26 cellular contexts compared by ENCODE assay signal in the genomic region with DNA sequence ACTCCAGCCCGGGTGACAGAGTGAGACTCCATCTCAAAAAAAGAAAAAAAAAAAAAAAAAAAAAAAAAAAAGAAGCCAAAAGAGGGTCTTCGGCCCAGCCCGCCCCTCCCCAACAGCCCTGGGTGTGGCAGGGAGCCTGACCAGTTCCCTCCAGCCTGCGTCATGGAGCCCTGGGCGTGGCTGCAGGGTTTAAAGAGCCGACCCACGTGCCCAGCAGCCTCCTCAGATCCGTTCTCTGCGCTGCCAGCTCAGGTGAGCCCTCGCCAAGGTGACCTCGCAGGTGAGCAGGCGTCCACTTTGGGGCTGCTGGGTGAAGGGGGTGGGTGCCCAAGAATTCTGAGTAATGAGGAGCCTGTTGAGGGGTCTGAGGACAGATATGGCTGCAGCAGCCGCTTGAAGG. TPM values are rescaled to one million over a fixed set of nuclear protein-coding genes. Genes with fewer than 3 reads are reported as not detected.
DNase-seq lines count a peak whose midpoint lies in the region; ATAC-seq and TF ChIP-seq lines count a peak whose summit lies in the region.
"Had no signal": no experiment of that assay in that cellular context is flagged by ENCODE, and none has a peak within 500 bp of the region (broad histone marks: within the 10 kb centered on the region; RNA-seq: fewer than 3 reads in every experiment).

A gene with protein sequence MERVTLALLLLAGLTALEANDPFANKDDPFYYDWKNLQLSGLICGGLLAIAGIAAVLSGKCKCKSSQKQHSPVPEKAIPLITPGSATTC (plus strand): TSS at position 219 of the 400 bp plus-strand sequence. CDS start 2,111 bp downstream, outside the sequence.

- no peaks in the 10 kb centered on the region for H3K4me1 ChIP-seq in sigmoid colon
- no peaks in the 10 kb centered on the region for H3K4me1 ChIP-seq in BE2C
- no peaks in the 10 kb centered on the region for H3K4me1 ChIP-seq in adrenal gland (replicated peaks in 1 of 2)
- H3K4me1 ChIP-seq: esophagus squamous epithelium, uterus had no signal

- intact Hi-C loops in left ventricle myocardium superior (cut with micrococcal nuclease) (no loop called here), left cardiac atrium (cut with DNase I) (no loop called here), sigmoid colon (cut with DNase I) (no loop called here), adrenal gland (cut with DNase I) (no loop called here)

- no peaks in the 10 kb centered on the region for H3K9me3 ChIP-seq in sigmoid colon
- H3K9me3 ChIP-seq in BE2C: no peaks in the 10 kb centered on the region
- no peaks in the 10 kb centered on the region for H3K9me3 ChIP-seq in adrenal gland (replicated peaks in 1 of 3)
- H3K9me3 ChIP-seq: esophagus squamous epithelium, uterus had no signal

- H3K4me3 ChIP-seq in sigmoid colon: no peak within 1 kb of the TSS
- H3K4me3 ChIP-seq in BE2C (ENCODE audit: low read depth, low read length): no peak within 1 kb of the TSS
- no peak within 1 kb of the TSS for H3K4me3 ChIP-seq in adrenal gland
- H3K4me3 ChIP-seq in H7 (ENCODE audit: insufficient read depth, low read depth, low read length): no peak within 1 kb of the TSS
- H3K4me3 ChIP-seq: esophagus squamous epithelium, uterus had no signal

- H3K27ac ChIP-seq in layer of hippocampus (ENCODE audit: low read depth, low read length) (peak within 1 kb of the TSS; percentile 98), sigmoid colon (no peak within 1 kb of the TSS), adrenal gland (no peak within 1 kb of the TSS)
- H3K27ac ChIP-seq: esophagus squamous epithelium, uterus had no signal

- TF ChIP-seq POLR2A in sigmoid colon (IDR thresholded peaks at IDR 0.05) (no peak), adrenal gland (IDR thresholded peaks at IDR 0.05) (no peak)

- no peaks in the 10 kb centered on the region for H3K36me3 ChIP-seq in sigmoid colon
- no peaks in the 10 kb centered on the region for H3K36me3 ChIP-seq in BE2C
- H3K36me3 ChIP-seq in adrenal gland (replicated peaks in 1 of 2): no peaks in the 10 kb centered on the region
- H3K36me3 ChIP-seq in H7 (replicated peaks; ENCODE audit: control insufficient read depth, insufficient read depth, low read length): no peaks in the 10 kb centered on the region
- H3K36me3 ChIP-seq: esophagus squamous epithelium, uterus had no signal

- ATAC-seq in left ventricle myocardium superior: no peak
- ATAC-seq in left cardiac atrium: no peak
- ATAC-seq: natural killer cell treated with Interleukin-12 subunit alpha and Interleukin-12 subunit beta and Interleukin-15 and Interleukin-18, amount 100 ng/mL, for 72 hours had no signal

- no peak for TF ChIP-seq EP300 in sigmoid colon (IDR thresholded peaks at IDR 0.05)

- DNase-seq in left ventricle myocardium superior: peak; percentile 15
- no peak for DNase-seq in left cardiac atrium
- peak; percentile 40 for DNase-seq in sigmoid colon
- no peak for DNase-seq in BE2C
- no peak for DNase-seq in adrenal gland
- DNase-seq in H7: no peak
- no peak for DNase-seq in T1000 (lab: John Stamatoyannopoulos, UW)
- DNase-seq: 8988T; activated CD4-positive, alpha-beta T cell treated with anti-CD3 and anti-CD28 coated beads, Interleukin-2, amount 50 U/mL, for 1 hour; activated naive CD4-positive, alpha-beta T cell treated with Interleukin-2 at 50 U/mL for 16 hours; activated T-cell treated with anti-CD3 and anti-CD28 coated beads, Interleukin-2, amount 50 U/mL, for 48 hours; CD4-positive, alpha-beta memory T cell; cortex of kidney; esophagus squamous epithelium; NCI-H1694 treated with DMSO at 0.1 percent for 48 hours; NCI-H526; SIG-M5; SW 1271; T-helper 9 cell; uterus had no signal

- TF ChIP-seq CTCF in sigmoid colon (IDR thresholded peaks at IDR 0.05) (no peak), BE2C (IDR thresholded peaks at IDR 0.05; ENCODE audit: low read depth, low read length) (no peak), adrenal gland (IDR thresholded peaks at IDR 0.05) (no peak)

- H3K27me3 ChIP-seq in layer of hippocampus (ENCODE audit: control insufficient read depth, insufficient read depth, low read length): no peaks in the 10 kb centered on the region
- no peaks in the 10 kb centered on the region for H3K27me3 ChIP-seq in sigmoid colon
- no peaks in the 10 kb centered on the region for H3K27me3 ChIP-seq in BE2C
- H3K27me3 ChIP-seq in adrenal gland: no peaks in the 10 kb centered on the region
- H3K27me3 ChIP-seq in H7 (ENCODE audit: control insufficient read depth, insufficient read depth, low read length): no peaks in the 10 kb centered on the region
- H3K27me3 ChIP-seq: esophagus squamous epithelium, uterus had no signal

- WGBS in sigmoid colon, 2 donors: 21 to 70% methylated on average over 13 of the region's 13 CpGs
- 86 to 91% (median 89%) methylated on average over 6 to 13 of the region's 13 CpGs for WGBS in adrenal gland, 4 donors

RNA-seq across cellular contexts. Expression of the gene that starts here (rescaled TPM):
- total RNA-seq in left ventricle myocardium superior: not detected
- not detected for total RNA-seq in left cardiac atrium
- total RNA-seq in sigmoid colon: not detected
- not detected for polyA plus RNA-seq in sigmoid colon
- not detected for polyA plus RNA-seq in BE2C (2012; ENCODE audit: insufficient read depth, insufficient read length, low read depth)
- under 1 TPM in 1 of 8 donors, not detected in 7; 0.86 TPM for total RNA-seq in adrenal gland
- polyA plus RNA-seq in adrenal gland: not detected
- total RNA-seq in H7 (2014; rRNA removed; shearing (Covaris generic)): not detected in 2 replicates
- total RNA-seq: CD4-positive, alpha-beta memory T cell; esophagus squamous epithelium; frontal cortex; H4; natural killer cell treated with Interleukin-12 subunit alpha and Interleukin-12 subunit beta and Interleukin-15 and Interleukin-18, amount 100 ng/mL, for 72 hours; osteocyte; renal cortical epithelial cell; uterus had no signal
- polyA plus RNA-seq: CD4-positive, alpha-beta memory T cell had no signal

Comparison
In these comparisons a context has a peak if more than half of its experiments do, and no peak if none do; other contexts are left out.
1. Peak in DNase-seq in left ventricle myocardium superior; RNA of the gene not detected or under 1 TPM.
2. Peak in DNase-seq in sigmoid colon; RNA of the gene not detected or under 1 TPM.